ENCODE assay signal across 8 cellular contexts in genomic region chr11:18012314-18012905, GRCh38.
DNase-seq lines count a peak whose midpoint lies in the region; ATAC-seq and TF ChIP-seq lines count a peak whose summit lies in the region.

No MANE protein-coding gene starts in this region.

- peak; percentile 13 for ATAC-seq in HG03045 (IDR thresholded peaks at IDR 0.05; ENCODE audit: unreplicated experiment)
- peak; percentile 13 for ATAC-seq in RWPE2 (ENCODE audit: low read depth)

- in situ Hi-C loops in GM13976 (cut with MboI; ENCODE audit: low sequenced_read_pairs, unreplicated experiment), result no loop called here

- H3K36me3 ChIP-seq in RWPE2 (ENCODE audit: low read depth), result no peaks in the 10 kb centered on the region

- DNase-seq in NCI-H524 (lab: John Stamatoyannopoulos, UW) (peak; percentile 43 to 54), NCI-H524 treated with DMSO at 0.1 percent for 48 hours (lab: John Stamatoyannopoulos, UW) (no peak), RWPE2 (ENCODE audit: low spot score) (no peak), cerebellar cortex (ENCODE audit: low spot score) (peak; percentile 60), GM13976 (ENCODE audit: low spot score) (no peak)
- DNase-seq in stimulated activated CD8-positive, alpha-beta memory T cell treated with anti-CD3 and anti-CD28 coated beads, Interleukin-15, amount 100 ng/mL, for 24 hours (ENCODE audit: low read depth), result peak; percentile 6

- peak overlapping the region; percentile 52 for H3K4me3 ChIP-seq in RWPE2 (ENCODE audit: severe bottlenecking)

- H3K27ac ChIP-seq in RWPE2 (ENCODE audit: poor library complexity, severe bottlenecking), result peak overlapping the region; percentile 19
- H3K27ac ChIP-seq in layer of hippocampus (ENCODE audit: low read depth, low read length), result peak overlapping the region; percentile 40

- H3K9me3 ChIP-seq in RWPE2 (ENCODE audit: severe bottlenecking), result no peaks in the 10 kb centered on the region

- TF ChIP-seq CTCF in RWPE2 (IDR thresholded peaks at IDR 0.05; ENCODE audit: poor library complexity, severe bottlenecking) (no peak), GM13976 (IDR thresholded peaks at IDR 0.05; ENCODE audit: borderline replicate concordance, control extremely low read depth, extremely low read depth, insufficient read depth, missing control alignments) (no peak)

- H3K27me3 ChIP-seq in RWPE2 (ENCODE audit: insufficient read depth, poor library complexity, severe bottlenecking) (no peaks in the 10 kb centered on the region), layer of hippocampus (ENCODE audit: control insufficient read depth, insufficient read depth, low read length) (no peaks in the 10 kb centered on the region)

- no peaks in the 10 kb centered on the region for H3K4me1 ChIP-seq in RWPE2 (ENCODE audit: insufficient read depth, poor library complexity, severe bottlenecking)

Comparison
In these comparisons a context has a peak if more than half of its experiments do, and no peak if none do; other contexts are left out.
1. DNase-seq: peak in NCI-H524 (2 of 2), cerebellar cortex (single experiment) and stimulated activated CD8-positive, alpha-beta memory T cell treated with anti-CD3 and anti-CD28 coated beads, Interleukin-15, amount 100 ng/mL, for 24 hours (single experiment); none in NCI-H524 treated with DMSO at 0.1 percent for 48 hours (single experiment), RWPE2 (single experiment) and GM13976 (single experiment).